ENCODE assay signal across 10 cellular contexts in genomic region chr1:215569987-215570824, GRCh38. TPM values are rescaled to one million over a fixed set of nuclear protein-coding genes. Genes with fewer than 3 reads are reported as not detected.
A peak's percentile ranks its signal among the peaks of the same experiment; 100 is the strongest.
DNase-seq lines count a peak whose midpoint lies in the region; ATAC-seq and TF ChIP-seq lines count a peak whose summit lies in the region.
"Had no signal": no experiment of that assay in that cellular context is flagged by ENCODE, and none has a peak within 500 bp of the region (broad histone marks: within the 10 kb centered on the region; RNA-seq: fewer than 3 reads in every experiment).

No MANE protein-coding gene starts in this region.

- peak overlapping the region; percentile 95 for H3K4me2 ChIP-seq in KMS-11

- H3K4me1 ChIP-seq in CD8-positive, alpha-beta memory T cell (ENCODE audit: insufficient read depth, low read length): peaks cover 5% of the 10 kb centered on the region
- peaks cover 46% of the 10 kb centered on the region for H3K4me1 ChIP-seq in KMS-11 (ENCODE audit: low read depth, poor library complexity, severe bottlenecking)
- H3K4me1 ChIP-seq in right cardiac atrium (ENCODE audit: control insufficient read depth, insufficient read depth, low read length): peaks cover 5% of the 10 kb centered on the region

- H3K27me3 Mint-ChIP-seq in CD8-positive, alpha-beta memory T cell: peaks cover 26 to 40% of the 10 kb centered on the region in 2 donors
- H3K27me3 Mint-ChIP-seq in MCF 10A (ENCODE audit: insufficient read depth, unreplicated experiment) (no peaks in the 10 kb centered on the region), nephron (ENCODE audit: low read depth) (no peaks in the 10 kb centered on the region)

- peaks cover 66% of the 10 kb centered on the region for H3K79me2 ChIP-seq in KMS-11 (ENCODE audit: insufficient read depth, low read depth)

- no peak for ATAC-seq in right cardiac atrium
- ATAC-seq in sciatic nerve: no peak

- H3K27ac Mint-ChIP-seq in CD8-positive, alpha-beta memory T cell: no peak overlapping the region
- H3K27ac Mint-ChIP-seq in MCF 10A (ENCODE audit: low read depth, unreplicated experiment) (peak overlapping the region; percentile 99), nephron (peak overlapping the region; percentile 26 to 76 (median 33))
- H3K27ac Mint-ChIP-seq: T-helper 2 cell treated with Interferon-gamma antibody and Interleukin-4, amounts not matched to agents 5 μg/mL and 100 μg/mL, for 36 hours had no signal

- no peak overlapping the region for H3K9ac ChIP-seq in KMS-11

- BruUV-seq in MCF 10A (replicated peaks; lab: Mats Ljungman, UMichigan): no TSS peak

- peaks cover 0 to 16% (median 2%) of the 10 kb centered on the region in 5 donors for H3K9me3 Mint-ChIP-seq in CD8-positive, alpha-beta memory T cell
- H3K9me3 Mint-ChIP-seq in MCF 10A (ENCODE audit: unreplicated experiment) (no peaks in the 10 kb centered on the region), nephron (no peaks in the 10 kb centered on the region)
- H3K9me3 Mint-ChIP-seq: T-helper 2 cell treated with Interferon-gamma antibody and Interleukin-4, amounts not matched to agents 5 μg/mL and 100 μg/mL, for 36 hours had no signal

- DNase-seq in CD8-positive, alpha-beta memory T cell: no peak
- DNase-seq in MCF 10A (ENCODE audit: unreplicated experiment) (peak; percentile 33), KG1 (lab: John Stamatoyannopoulos, UW) (no peak), NCI-H2227 treated with DMSO at 0.1 percent for 48 hours (lab: John Stamatoyannopoulos, UW) (no peak), right cardiac atrium (no peak), sciatic nerve (ENCODE audit: low spot score) (no peak)
- DNase-seq: stimulated activated CD4-positive, alpha-beta T cell treated with anti-CD3 and anti-CD28 coated beads, Interleukin-2, amount 100 ng/mL, for 24 hours had no signal

- H3K4me3 ChIP-seq in CD8-positive, alpha-beta memory T cell (ENCODE audit: low read length): no peak overlapping the region
- H3K4me3 ChIP-seq in KMS-11 (IDR thresholded peaks at IDR 0.05; ENCODE audit: insufficient read depth, low read depth, low read length) (no peak overlapping the region), right cardiac atrium (ENCODE audit: low read length) (no peak overlapping the region)

- H4K20me1 ChIP-seq in KMS-11 (ENCODE audit: insufficient read depth): peaks cover 17% of the 10 kb centered on the region; the same call in 1 of the 2 replicates

- 60% methylated on average over 3 of the region's 3 CpGs for WGBS in right cardiac atrium

- TF ChIP-seq CTCF in KMS-11 (conservative IDR thresholded peaks at IDR 0.05; ENCODE audit: low read depth, low read length) (no peak), MCF 10A (IDR thresholded peaks at IDR 0.05; ENCODE audit: unreplicated experiment) (no peak), nephron (IDR thresholded peaks at IDR 0.05; ENCODE audit: unreplicated experiment in 3 of 3) (no peak)

- H3K4me1 Mint-ChIP-seq in CD8-positive, alpha-beta memory T cell: peaks cover 10 to 20% (median 12%) of the 10 kb centered on the region in 3 donors
- H3K4me1 Mint-ChIP-seq in MCF 10A (ENCODE audit: insufficient read depth, unreplicated experiment): peaks cover 50% of the 10 kb centered on the region
- H3K4me1 Mint-ChIP-seq in nephron: peaks cover 37% of the 10 kb centered on the region

- no peaks in the 10 kb centered on the region for H3K9me3 ChIP-seq in CD8-positive, alpha-beta memory T cell (ENCODE audit: low read length)
- H3K9me3 ChIP-seq in right cardiac atrium (ENCODE audit: control insufficient read depth, low read length): no peaks in the 10 kb centered on the region

- H3K36me3 Mint-ChIP-seq in CD8-positive, alpha-beta memory T cell: no peaks in the 10 kb centered on the region
- H3K36me3 Mint-ChIP-seq in MCF 10A (ENCODE audit: insufficient read depth, unreplicated experiment) (peaks cover 15% of the 10 kb centered on the region), nephron (ENCODE audit: low read depth) (peaks cover 8% of the 10 kb centered on the region)

- no peaks in the 10 kb centered on the region for H3K36me3 ChIP-seq in CD8-positive, alpha-beta memory T cell (ENCODE audit: insufficient read depth, low read length)
- no peaks in the 10 kb centered on the region for H3K36me3 ChIP-seq in KMS-11 (ENCODE audit: insufficient read depth)

- intact Hi-C loops in MCF 10A (cut with micrococcal nuclease) (loop anchor here (2.0 kb wide), 1 partner anchor 15 kb away; no protein-coding TSS in a partner anchor), right cardiac atrium (cut with DNase I) (no loop called here), sciatic nerve (cut with DNase I) (no loop called here)

- CTCF ChIA-PET in CD8-positive, alpha-beta memory T cell (lab: Charles Lee): no interaction called here
- CTCF ChIA-PET in MCF 10A (lab: Yijun Ruan, JAX): interaction anchor here (0.6 to 2.3 kb wide), 3 partner anchors 35 to 493 kb away, joined by 3 to 16 read pairs (median 5); no protein-coding TSS in a partner anchor

- no peak overlapping the region for H3K4me3 Mint-ChIP-seq in CD8-positive, alpha-beta memory T cell
- peak overlapping the region; percentile 98 for H3K4me3 Mint-ChIP-seq in MCF 10A (ENCODE audit: unreplicated experiment)
- H3K4me3 Mint-ChIP-seq in nephron: peak overlapping the region; percentile 92 to 97 (median 96)
- H3K4me3 Mint-ChIP-seq: T-helper 2 cell treated with Interferon-gamma antibody and Interleukin-4, amounts not matched to agents 5 μg/mL and 100 μg/mL, for 36 hours had no signal

- POLR2A ChIA-PET in CD8-positive, alpha-beta memory T cell (lab: Charles Lee): no interaction called here
- POLR2A ChIA-PET in MCF 10A (lab: Yijun Ruan, JAX): interaction anchor here (0.7 to 7.7 kb wide), 16 partner anchors 9 to 1093 kb away, joined by 3 to 117 read pairs (median 4); no protein-coding TSS in a partner anchor

- no peak overlapping the region for H2AFZ ChIP-seq in KMS-11 (ENCODE audit: low read depth)

- peaks cover 6% of the 10 kb centered on the region for H3K27me3 ChIP-seq in CD8-positive, alpha-beta memory T cell (ENCODE audit: insufficient read depth, low read length, poor library complexity, severe bottlenecking)
- H3K27me3 ChIP-seq in KMS-11 (ENCODE audit: insufficient read depth, low read depth) (no peaks in the 10 kb centered on the region), right cardiac atrium (ENCODE audit: control insufficient read depth, insufficient read depth) (no peaks in the 10 kb centered on the region)

- peak overlapping the region; percentile 14 for H3K27ac ChIP-seq in CD8-positive, alpha-beta memory T cell (ENCODE audit: low read depth, low read length)
- H3K27ac ChIP-seq in KMS-11 (no peak overlapping the region), right cardiac atrium (ENCODE audit: low read length) (no peak overlapping the region)

RNA-seq across cellular contexts. Expression of gene KCTD3, which starts 3.1 kb away (rescaled TPM):
- under 1 TPM; 0.64 to 0.79 TPM for total RNA-seq in CD8-positive, alpha-beta memory T cell
- polyA plus RNA-seq in CD8-positive, alpha-beta memory T cell: 0.43 TPM
- total RNA-seq in MCF 10A (2022) (78.9 and 90.3 TPM in 2 replicates), right cardiac atrium (10 to 100 TPM; 16.7 to 19.4 (median 17.4) TPM), sciatic nerve (59.4 TPM)
- 11.7 TPM for polyA plus RNA-seq in right cardiac atrium

Comparison
In these comparisons a context has a peak if more than half of its experiments do, and no peak if none do; other contexts are left out.
1. H3K27ac Mint-ChIP-seq: peak in MCF 10A (single experiment) and nephron (3 of 3); none in CD8-positive, alpha-beta memory T cell (0 of 8).
2. H3K4me3 Mint-ChIP-seq: peak in MCF 10A (single experiment) and nephron (3 of 3); none in CD8-positive, alpha-beta memory T cell (0 of 7).
3. RNA of gene KCTD3, which starts 3.1 kb away (total RNA-seq): 78.9 to 90.3 TPM in MCF 10A, 59.4 TPM in sciatic nerve (single experiment) and 16.7 to 19.4 TPM in right cardiac atrium; 0.64 to 0.79 TPM in CD8-positive, alpha-beta memory T cell; every median in the first group is over 4 times any median in the second.